In the genomic region with DNA sequence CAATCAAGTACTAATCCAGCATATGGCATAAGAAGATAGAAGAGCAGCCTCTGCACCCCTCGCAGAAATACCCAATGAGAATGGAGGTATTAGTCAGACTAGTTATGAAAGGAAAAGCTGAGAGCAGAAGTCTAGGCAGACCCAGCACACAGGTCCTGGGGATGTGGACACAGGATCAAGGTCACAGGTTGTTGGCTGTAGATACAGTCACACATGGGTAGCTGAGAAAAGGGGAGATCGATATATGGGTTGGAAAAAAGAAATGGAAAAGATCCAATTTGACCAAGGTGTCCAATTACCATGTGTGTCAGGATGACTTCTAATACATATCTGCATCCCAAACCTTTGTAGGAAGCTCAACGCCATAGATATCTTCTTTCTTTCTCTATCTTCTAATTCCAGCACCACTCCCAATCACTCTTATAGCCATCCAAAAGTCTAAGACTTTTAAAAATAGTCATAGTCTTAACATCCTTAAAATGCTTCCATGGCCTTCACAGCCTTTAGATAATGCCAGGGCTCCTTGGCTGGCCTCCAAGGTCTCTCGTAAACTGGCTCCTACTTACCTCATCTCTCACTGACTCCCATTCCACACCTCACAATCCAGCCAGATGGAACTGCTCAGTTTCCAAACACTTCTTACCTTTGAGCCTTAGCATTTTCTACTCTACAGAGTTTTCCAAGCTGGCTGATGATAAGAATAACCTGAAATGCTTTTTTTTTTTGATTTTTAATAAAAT, we compare ENCODE assay signal across 17 cellular contexts. TPM values are rescaled to one million over a fixed set of nuclear protein-coding genes. Genes with fewer than 3 reads are reported as not detected.
DNase-seq lines count a peak whose midpoint lies in the region; ATAC-seq, FAIRE-seq and TF ChIP-seq lines count a peak whose summit lies in the region.
"Had no signal": no experiment of that assay in that cellular context is flagged by ENCODE, and none has a peak within 500 bp of the region (broad histone marks: within the 10 kb centered on the region; RNA-seq: fewer than 3 reads in every experiment).

No MANE protein-coding gene starts in this region.

- H3K9me3 ChIP-seq in HEK293 (ENCODE audit: control insufficient read depth, insufficient read depth, low read depth, low read length) (no peaks in the 10 kb centered on the region), MG63 (no peaks in the 10 kb centered on the region), HepG2 (ENCODE audit: low read length) (no peaks in the 10 kb centered on the region), osteoblast (ENCODE audit: low read depth, low read length) (no peaks in the 10 kb centered on the region), esophagus muscularis mucosa (no peaks in the 10 kb centered on the region), tibial nerve (no peaks in the 10 kb centered on the region)
- H3K9me3 ChIP-seq: SJCRH30 had no signal

- no peak for FAIRE-seq in HepG2 (lab: Jason Lieb, UNC)
- FAIRE-seq: D721Med, RCC 7860 had no signal

- H3K9ac ChIP-seq in HepG2 (ENCODE audit: insufficient read depth, low read depth, low read length), result no peak overlapping the region

- H3K27ac ChIP-seq in HEK293 (ENCODE audit: extremely low read depth, low read depth, low read length), result no peak overlapping the region
- H3K27ac ChIP-seq in HepG2 (ENCODE audit: extremely low read length, insufficient read depth, low read length), result no peak overlapping the region
- H3K27ac ChIP-seq in osteoblast (ENCODE audit: low read depth, low read length), result no peak overlapping the region
- H3K27ac ChIP-seq in esophagus muscularis mucosa (replicated peaks in 1 of 4), result no peak overlapping the region
- H3K27ac ChIP-seq in tibial nerve, result no peak overlapping the region
- H3K27ac ChIP-seq: SJCRH30 had no signal

- POLR2A ChIA-PET in HEK293 (lab: Yijun Ruan, JAX), result interaction anchor here (0.5 kb wide), 1 partner anchor 34 kb away, joined by 3 read pairs; no protein-coding TSS in a partner anchor
- POLR2A ChIA-PET in HepG2 (lab: Yijun Ruan, JAX), result no interaction called here

- 3% methylated on average over 4 of the region's 4 CpGs for WGBS in HepG2 (ENCODE audit: low lambda C conversion rate)
- 84% methylated on average over 4 of the region's 4 CpGs for WGBS in esophagus muscularis mucosa
- WGBS in tibial nerve, 2 donors, result 89 to 93% methylated on average over 4 of the region's 4 CpGs

- H3K79me2 ChIP-seq in HepG2 (ENCODE audit: insufficient read depth, low read length) (no peaks in the 10 kb centered on the region), osteoblast (ENCODE audit: insufficient read depth, low read length) (no peaks in the 10 kb centered on the region)

- TF ChIP-seq EP300 in HepG2 (IDR thresholded peaks at IDR 0.05; ENCODE audit: low read depth in 2 of 2, low read length in 2 of 2), result no peak
- TF ChIP-seq EP300 in HepG2 (CRISPR knock-in tag; IDR thresholded peaks at IDR 0.05; ENCODE audit: borderline replicate concordance), result no peak
- TF ChIP-seq EP300 in esophagus muscularis mucosa (IDR thresholded peaks at IDR 0.05), result no peak
- no peak for TF ChIP-seq EP300 in tibial nerve (IDR thresholded peaks at IDR 0.05)

- intact Hi-C loops in HepG2 (cut with micrococcal nuclease; ENCODE audit: unreplicated experiment) (no loop called here), esophagus muscularis mucosa (cut with DNase I) (no loop called here)

- in situ Hi-C loops in HepG2 (cut with HindIII; ENCODE audit: extremely low pct_ligation_motif_present, low pct_unique_long_range_greater_than_20kb), result no loop called here

- BruUV-seq in HepG2 (replicated peaks; lab: Mats Ljungman, UMichigan), result no TSS peak

- H3K4me2 ChIP-seq in HepG2 (ENCODE audit: low read depth, low read length) (no peak overlapping the region), osteoblast (ENCODE audit: insufficient read depth, low read length) (no peak overlapping the region)
- H3K4me2 ChIP-seq: GM23338 had no signal

- CTCF ChIA-PET in HEK293 (lab: Yijun Ruan, JAX), result interaction anchor here (0.7 kb wide), 1 partner anchor 120 kb away, joined by 4 read pairs; no protein-coding TSS in a partner anchor
- CTCF ChIA-PET in HepG2 (lab: Yijun Ruan, JAX; ENCODE audit: low intra/inter-chr PET ratio, low total read pairs), result no interaction called here

- peak; percentile 100 for ATAC-seq in HepG2
- ATAC-seq: CD8-positive, alpha-beta T cell; GM23338 had no signal

- H3K4me3 ChIP-seq in HEK293 (ENCODE audit: low read depth, low read length) (no peak overlapping the region), MG63 (no peak overlapping the region), HepG2 (replicated peaks in 1 of 3; ENCODE audit: insufficient read depth in 1 of 3, low read depth in 2 of 3, low read length in 3 of 3) (no peak overlapping the region), osteoblast (ENCODE audit: insufficient read depth, low read length) (no peak overlapping the region), esophagus muscularis mucosa (no peak overlapping the region), tibial nerve (no peak overlapping the region)
- H3K4me3 ChIP-seq: GM23338, SJCRH30 had no signal

- H3K36me3 ChIP-seq in HEK293 (ENCODE audit: control insufficient read depth in 2 of 2, insufficient read depth in 1 of 2, low read length in 2 of 2), result no peaks in the 10 kb centered on the region
- no peaks in the 10 kb centered on the region for H3K36me3 ChIP-seq in MG63
- H3K36me3 ChIP-seq in HepG2 (replicated peaks in 1 of 2; ENCODE audit: control insufficient read depth in 1 of 2, insufficient read depth in 2 of 2, low read length in 2 of 2), result no peaks in the 10 kb centered on the region
- H3K36me3 ChIP-seq in osteoblast (ENCODE audit: insufficient read depth, low read length), result no peaks in the 10 kb centered on the region
- no peaks in the 10 kb centered on the region for H3K36me3 ChIP-seq in esophagus muscularis mucosa
- no peaks in the 10 kb centered on the region for H3K36me3 ChIP-seq in tibial nerve
- H3K36me3 ChIP-seq: SJCRH30 had no signal

- H4K20me1 ChIP-seq in HepG2 (ENCODE audit: insufficient read depth, low read length) (no peaks in the 10 kb centered on the region), osteoblast (ENCODE audit: insufficient read depth, low read length) (no peaks in the 10 kb centered on the region)

- TF ChIP-seq CTCF in HEK293 (tag by site-specific recombination; IDR thresholded peaks at IDR 0.05) (no peak), HepG2 (CRISPR knock-in tag; IDR thresholded peaks at IDR 0.05) (no peak), osteoblast (IDR thresholded peaks at IDR 0.05; ENCODE audit: extremely low read depth, low read depth, low read length) (no peak), esophagus muscularis mucosa (IDR thresholded peaks at IDR 0.05) (no peak), tibial nerve (IDR thresholded peaks at IDR 0.05) (no peak)

- H2AFZ ChIP-seq in HepG2 (ENCODE audit: low read length) (no peak overlapping the region), osteoblast (ENCODE audit: low read length) (no peak overlapping the region)
- H2AFZ ChIP-seq: GM23338 had no signal

- DNase-seq in MG63 (peak; percentile 42), NCI-H82 (lab: John Stamatoyannopoulos, UW) (peak; percentile 20), HepG2 (ENCODE audit: low spot score) (peak; percentile 26), osteoblast (ENCODE audit: insufficient read length, low spot score, missing footprints) (no peak), esophagus muscularis mucosa (ENCODE audit: extremely low spot score) (no peak), tibial nerve (ENCODE audit: low spot score in 2 of 2) (no peak)
- DNase-seq: CD8-positive, alpha-beta T cell; IMR-90; Kasumi-1; NCI-H1694 treated with DMSO at 0.1 percent for 48 hours; SJCRH30; SW 1271 had no signal

- H3K4me1 ChIP-seq in HEK293 (ENCODE audit: control insufficient read depth, insufficient read depth, low read length), result no peaks in the 10 kb centered on the region
- H3K4me1 ChIP-seq in HepG2 (ENCODE audit: insufficient read depth, low read length), result 0 out of 2 replicates have a peak, but pooled peaks cover 9% of the 10 kb centered on the region
- H3K4me1 ChIP-seq in osteoblast (ENCODE audit: insufficient read depth, low read length), result no peaks in the 10 kb centered on the region
- H3K4me1 ChIP-seq in esophagus muscularis mucosa, result no peaks in the 10 kb centered on the region
- H3K4me1 ChIP-seq in tibial nerve, result no peaks in the 10 kb centered on the region
- H3K4me1 ChIP-seq: SJCRH30 had no signal

- no peak for TF ChIP-seq RAD21 in HepG2 (CRISPR knock-in tag; IDR thresholded peaks at IDR 0.05)

- no peaks in the 10 kb centered on the region for H3K27me3 ChIP-seq in MG63
- H3K27me3 ChIP-seq in HepG2 (ENCODE audit: control insufficient read depth in 1 of 2, insufficient read depth in 2 of 2, low read length in 2 of 2), result no peaks in the 10 kb centered on the region
- H3K27me3 ChIP-seq in osteoblast (ENCODE audit: insufficient read depth, low read length), result peaks cover 4% of the 10 kb centered on the region
- H3K27me3 ChIP-seq in esophagus muscularis mucosa, result no peaks in the 10 kb centered on the region
- H3K27me3 ChIP-seq in tibial nerve, result no peaks in the 10 kb centered on the region
- H3K27me3 ChIP-seq: SJCRH30 had no signal

- TF ChIP-seq POLR2A in HepG2 (IDR thresholded peaks at IDR 0.05; ENCODE audit: insufficient read depth in 1 of 2, low read depth in 2 of 2, low read length in 2 of 2) (no peak), esophagus muscularis mucosa (IDR thresholded peaks at IDR 0.05; ENCODE audit: low read depth) (no peak), tibial nerve (IDR thresholded peaks at IDR 0.05) (no peak)

RNA-seq across cellular contexts. Expression of a gene that starts 8.3 kb away (rescaled TPM):
- not detected in 2 replicates for total RNA-seq in MG63 (2014; rRNA removed; shearing (Covaris generic); ENCODE audit: low replicate concordance)
- total RNA-seq in HepG2 (2016; rRNA removed; fragmentation: Illumina TruSeq; extraction: Trizol) (0.15 and 0.34 TPM in 2 replicates), osteoblast (under 0.01 TPM in 2 replicates), esophagus muscularis mucosa (not detected), tibial nerve (under 1 TPM in 2 of 4 donors, not detected in 2; 0.30 to 0.42 TPM)
- not detected in 2 replicates for total RNA-seq in HepG2 (2016; cell fraction: cytosol; rRNA removed; fragmentation: Illumina TruSeq; extraction: Trizol; ENCODE audit: low read depth)
- total RNA-seq in HepG2 (2016; cell fraction: insoluble cytoplasmic fraction; rRNA removed; fragmentation: Illumina TruSeq; extraction: Trizol), result 0.09 and 0.18 TPM in 2 replicates
- total RNA-seq in HepG2 (2016; cell fraction: membrane; rRNA removed; fragmentation: Illumina TruSeq; extraction: Trizol), result 0.07 TPM in 1 of 2 replicates, not detected in the other
- 0.25 TPM in 1 of 2 replicates, not detected in the other for total RNA-seq in HepG2 (2016; cell fraction: nucleus; rRNA removed; fragmentation: Illumina TruSeq; extraction: Trizol)
- polyA plus RNA-seq in HepG2 (2011; rRNA removed), result 0.05 and 0.09 TPM in 2 replicates
- 0.05 TPM in 1 of 2 replicates, not detected in the other for polyA plus RNA-seq in HepG2 (2011; cell fraction: cytosol; rRNA removed)
- 0.09 and 0.11 TPM in 2 replicates for polyA plus RNA-seq in HepG2 (2011; cell fraction: nucleus; rRNA removed)
- 0.15 and 0.20 TPM in 2 replicates for polyA plus RNA-seq in HepG2 (2012)
- not detected in 2 replicates for polyA plus RNA-seq in HepG2 (2016; cell fraction: cytosol; fragmentation: Illumina TruSeq; extraction: Trizol; ENCODE audit: low read depth)
- polyA plus RNA-seq in HepG2 (2016; cell fraction: insoluble cytoplasmic fraction; fragmentation: Illumina TruSeq; extraction: Trizol; ENCODE audit: low read depth), result 0.10 TPM in 1 of 2 replicates, not detected in the other
- polyA plus RNA-seq in HepG2 (2016; cell fraction: membrane; fragmentation: Illumina TruSeq; extraction: Trizol; ENCODE audit: low read depth), result 0.07 TPM in 1 of 2 replicates, not detected in the other
- polyA plus RNA-seq in HepG2 (2016; cell fraction: nucleus; fragmentation: Illumina TruSeq; extraction: Trizol; ENCODE audit: insufficient read depth, low read depth), result 0.21 TPM in 1 of 2 replicates, not detected in the other
- not detected in 2 replicates for polyA minus RNA-seq in HepG2 (2011; rRNA and poly(A)+ RNA removed; ENCODE audit: low replicate concordance)
- not detected in 2 replicates for polyA minus RNA-seq in HepG2 (2011; cell fraction: cytosol; rRNA and poly(A)+ RNA removed)
- 0.26 and 0.99 TPM in 2 replicates for polyA minus RNA-seq in HepG2 (2011; cell fraction: nucleus; rRNA and poly(A)+ RNA removed)
- total RNA-seq: SJCRH30 had no signal
- polyA plus RNA-seq: BJ, GM23338 had no signal

Comparison
In these comparisons a context has a peak if more than half of its experiments do, and no peak if none do; other contexts are left out.
1. DNase-seq: peak in MG63 (single experiment), NCI-H82 (single experiment) and HepG2 (single experiment); none in osteoblast (single experiment), esophagus muscularis mucosa (single experiment) and tibial nerve (0 of 2).